ENCODE assay signal across 8 cellular contexts in the genomic region with DNA sequence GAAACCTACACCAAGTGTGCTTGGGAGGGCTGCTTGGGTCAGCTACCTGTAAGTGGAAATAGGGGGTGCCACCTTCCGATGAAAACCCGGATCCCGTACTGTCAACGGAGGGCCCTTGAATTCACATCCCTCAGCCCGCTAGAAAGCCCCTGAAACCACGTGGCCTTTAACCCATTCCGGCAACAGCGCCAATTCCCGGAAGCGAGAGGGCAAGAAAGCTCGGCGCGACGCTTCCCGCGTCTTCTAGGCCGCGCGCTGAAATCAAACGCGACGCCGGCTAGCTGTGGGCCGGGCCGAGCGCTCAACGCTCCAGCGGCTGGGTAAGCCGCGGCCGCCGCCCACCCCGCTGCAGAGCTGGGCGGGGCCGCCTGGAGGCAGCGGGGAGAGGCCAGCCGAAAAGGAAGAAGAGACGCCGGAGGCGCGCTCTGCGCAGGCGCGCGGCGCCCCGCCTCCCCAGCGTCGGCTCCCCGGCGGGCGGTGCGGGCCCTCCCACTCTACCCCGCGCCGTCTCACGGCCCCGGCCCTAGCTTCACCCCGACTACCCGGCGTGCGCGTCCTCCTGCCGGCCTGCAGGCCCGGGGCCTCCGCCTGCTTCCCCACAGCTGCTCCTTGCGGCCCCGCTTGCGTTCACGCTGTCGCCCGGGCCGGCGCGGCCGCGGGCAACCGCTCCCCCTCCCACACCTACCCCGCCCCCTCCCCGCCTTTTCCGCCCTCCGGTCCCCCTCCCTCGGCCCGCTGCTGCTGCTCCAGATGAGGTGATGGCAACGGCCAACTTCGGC. TPM values are rescaled to one million over a fixed set of nuclear protein-coding genes. Genes with fewer than 3 reads are reported as not detected.
DNase-seq lines count a peak whose midpoint lies in the region; ATAC-seq lines count a peak whose summit lies in the region.

Gene KIF2A, plus strand, starts transcription at position 492 of the 779 bp plus-strand sequence. Its CDS starts 267 bp downstream, at position 759.

- ATAC-seq in GM19395 (IDR thresholded peaks at IDR 0.05; ENCODE audit: unreplicated experiment) (peak; percentile 85), HG03558 (IDR thresholded peaks at IDR 0.05; ENCODE audit: extremely low read depth, unreplicated experiment) (peak; percentile 90), left lobe of liver (peak; percentile 98)

- DNase-seq in CD1c-positive myeloid dendritic cell (ENCODE audit: extremely low spot score), result peak; percentile 97
- peak; percentile 97 for DNase-seq in NCI-H748 (lab: John Stamatoyannopoulos, UW; ENCODE audit: unreplicated experiment)
- DNase-seq in activated CD4-positive, alpha-beta T cell treated with anti-CD3 and anti-CD28 coated beads, Interleukin-2, amount 50 U/mL, for 1 hour, result peak; percentile 87
- peak; percentile 86 for DNase-seq in dedifferentiated amniotic fluid mesenchymal stem cell (ENCODE audit: extremely low spot score)
- peak; percentile 91 for DNase-seq in left lobe of liver (ENCODE audit: low spot score)
- DNase-seq in stimulated activated CD4-positive, alpha-beta T cell treated with anti-CD3 and anti-CD28 coated beads, Interleukin-2, amount 100 ng/mL, for 24 hours, result peak; percentile 89 to 93

RNA-seq across cellular contexts. Expression of gene KIF2A, which starts in this region (rescaled TPM):
- total RNA-seq in left lobe of liver, result 5.6 TPM

Comparison
In these comparisons a context has a peak if more than half of its experiments do, and no peak if none do; other contexts are left out.
1. Peak in every context shown above with its lines: DNase-seq and ATAC-seq.